Comparison of ENCODE assay signal across 16 cellular contexts in genomic region chr11:129191649-129192048, GRCh38. TPM values are rescaled to one million over a fixed set of nuclear protein-coding genes. Genes with fewer than 3 reads are reported as not detected.
A peak's percentile ranks its signal among the peaks of the same experiment; 100 is the strongest.
DNase-seq lines count a peak whose midpoint lies in the region; ATAC-seq and TF ChIP-seq lines count a peak whose summit lies in the region.
"Had no signal": no experiment of that assay in that cellular context is flagged by ENCODE, and none has a peak within 500 bp of the region (broad histone marks: within the 10 kb centered on the region; RNA-seq: fewer than 3 reads in every experiment).

No MANE protein-coding gene starts in this region.

- ATAC-seq in foreskin keratinocyte (peak; percentile 60), GM19452 (IDR thresholded peaks at IDR 0.05; ENCODE audit: unreplicated experiment) (no peak)

- H3K4me3 ChIP-seq in skin epidermis: peak overlapping the region in 2 of 7 experiments; percentile 12 to 23
- H3K4me3 ChIP-seq: SJSA1 had no signal

- H3K27ac ChIP-seq in VCaP (peak overlapping the region; percentile 98), foreskin keratinocyte (peak overlapping the region; percentile 43), skin epidermis (peak overlapping the region in 20 of 21 experiments; percentile 2 to 80 (median 69))
- H3K27ac ChIP-seq: brain microvascular endothelial cell, KMS-11, SJSA1 had no signal

- TF ChIP-seq CTCF in VCaP (conservative IDR thresholded peaks at IDR 0.05) (no peak), foreskin keratinocyte (conservative IDR thresholded peaks at IDR 0.05) (no peak)

- no peaks in the 10 kb centered on the region for H3K27me3 ChIP-seq in foreskin keratinocyte
- H3K27me3 ChIP-seq: brain microvascular endothelial cell, SJSA1 had no signal

- H3K4me1 ChIP-seq in foreskin keratinocyte: peaks cover 14% of the 10 kb centered on the region
- H3K4me1 ChIP-seq: SJSA1 had no signal

- peak; percentile 84 for DNase-seq in HT-29 (ENCODE audit: low spot score)
- DNase-seq in foreskin keratinocyte: peak; percentile 59 to 77
- no peak for DNase-seq in stimulated activated CD4-positive, alpha-beta T cell treated with anti-CD3 and anti-CD28 coated beads, Interleukin-4, amount 100 ng/mL, for 24 hours
- DNase-seq in NCI-H2171 treated with DMSO at 0.1 percent for 48 hours (lab: John Stamatoyannopoulos, UW): no peak
- DNase-seq in NCI-H1930 (lab: John Stamatoyannopoulos, UW): no peak
- DNase-seq: brain microvascular endothelial cell; head of caudate nucleus; NCI-H1105; NCI-H2171; OCI-M1; stimulated activated naive B cell treated with anti-CD40 and anti-IgM and Interleukin-4, amounts not matched to agents 10 μg/mL and 1 μg/mL and 100 μg/mL, for 72 hours had no signal

RNA-seq across cellular contexts. Expression of gene ARHGAP32, which starts 0.5 kb away (rescaled TPM):
- 44.2 and 48.2 TPM in 2 replicates for total RNA-seq in HT-29 (2014; rRNA removed; shearing (Covaris generic))
- 8.6 and 11.2 TPM in 2 replicates for total RNA-seq in foreskin keratinocyte
- 1.1 and 1.3 TPM in 2 replicates for polyA plus RNA-seq in foreskin keratinocyte

Comparison
In these comparisons a context has a peak if more than half of its experiments do, and no peak if none do; other contexts are left out.
1. DNase-seq: peak in HT-29 (single experiment) and foreskin keratinocyte (2 of 2); none in stimulated activated CD4-positive, alpha-beta T cell treated with anti-CD3 and anti-CD28 coated beads, Interleukin-4, amount 100 ng/mL, for 24 hours (single experiment), NCI-H2171 treated with DMSO at 0.1 percent for 48 hours (single experiment) and NCI-H1930 (0 of 2).
2. H3K27ac ChIP-seq: peak in every context shown above with its lines; median percentile 98 in VCaP; 69 in skin epidermis; 43 in foreskin keratinocyte.